In genomic region chr7:151869968-151870918, GRCh38 we compare ENCODE assay signal across 25 cellular contexts. TPM values are rescaled to one million over a fixed set of nuclear protein-coding genes. Genes with fewer than 3 reads are reported as not detected.
A peak's percentile ranks its signal among the peaks of the same experiment; 100 is the strongest.
DNase-seq lines count a peak whose midpoint lies in the region; ATAC-seq lines count a peak whose summit lies in the region.
"Had no signal": no experiment of that assay in that cellular context is flagged by ENCODE, and none has a peak within 500 bp of the region (broad histone marks: within the 10 kb centered on the region; RNA-seq: fewer than 3 reads in every experiment).

No MANE protein-coding gene starts in this region.

- peak; percentile 51 for ATAC-seq in left lobe of liver
- no peak for ATAC-seq in stimulated activated effector memory CD8-positive, alpha-beta T cell treated with anti-CD3 and anti-CD28 coated beads, Interleukin-12 subunit alpha, Interleukin-12 subunit beta, amount 100 ng/mL, for 72 hours
- ATAC-seq: activated CD8-positive, alpha-beta T cell treated with anti-CD3 and anti-CD28 coated beads for 36 hours; effector memory CD8-positive, alpha-beta T cell; mucosa of descending colon; PC-3 had no signal

- no peak overlapping the region for H3K4me3 Mint-ChIP-seq in stimulated activated effector memory CD8-positive, alpha-beta T cell treated with anti-CD3 and anti-CD28 coated beads, Interleukin-12 subunit alpha, Interleukin-12 subunit beta, amount 100 ng/mL, for 72 hours
- H3K4me3 Mint-ChIP-seq: activated CD8-positive, alpha-beta T cell treated with anti-CD3 and anti-CD28 coated beads for 36 hours; activated naive CD4-positive, alpha-beta T cell treated with anti-CD3 and anti-CD28 coated beads, Interleukin-2, amount 10 ng/mL, durations not matched to agents 7 days and 5 days; effector memory CD8-positive, alpha-beta T cell; nephron had no signal

- H3K36me3 Mint-ChIP-seq in stimulated activated effector memory CD8-positive, alpha-beta T cell treated with anti-CD3 and anti-CD28 coated beads, Interleukin-12 subunit alpha, Interleukin-12 subunit beta, amount 100 ng/mL, for 72 hours: no peaks in the 10 kb centered on the region
- H3K36me3 Mint-ChIP-seq: activated naive CD4-positive, alpha-beta T cell treated with anti-CD3 and anti-CD28 coated beads, Interleukin-2, amount 10 ng/mL, durations not matched to agents 7 days and 5 days had no signal

- DNase-seq in H4 (ENCODE audit: low spot score): peak; percentile 51
- peak; percentile 92 for DNase-seq in left lobe of liver (ENCODE audit: low spot score)
- DNase-seq in stimulated activated effector memory CD8-positive, alpha-beta T cell treated with anti-CD3 and anti-CD28 coated beads, Interleukin-12 subunit alpha, Interleukin-12 subunit beta, amount 100 ng/mL, for 72 hours (ENCODE audit: low spot score in 2 of 2): no peak
- DNase-seq in stimulated activated naive CD4-positive, alpha-beta T cell (lab: John Stamatoyannopoulos, UW): no peak
- DNase-seq in AG08395 (ENCODE audit: low spot score): no peak
- DNase-seq in NCI-H2029 (lab: John Stamatoyannopoulos, UW): no peak
- DNase-seq: activated CD4-positive, alpha-beta T cell treated with anti-CD3 and anti-CD28 coated beads for 1 hour; activated CD8-positive, alpha-beta T cell treated with anti-CD3 and anti-CD28 coated beads for 36 hours; activated naive CD4-positive, alpha-beta T cell treated with anti-CD3 and anti-CD28 coated beads, Interleukin-2, amount 10 ng/mL, durations not matched to agents 7 days and 5 days; adrenal gland; DMS153; effector memory CD8-positive, alpha-beta T cell; mammary epithelial cell; MM.1S; NCI-H1930; NCI-H2227 treated with DMSO at 0.1 percent for 48 hours; NCI-H526 treated with DMSO at 0.1 percent for 48 hours; PC-3; stimulated activated CD8-positive, alpha-beta memory T cell treated with anti-CD3 and anti-CD28 coated beads, Interleukin-4, amount 100 ng/mL, for 48 hours; transverse colon had no signal

- H3K27ac ChIP-seq in angular gyrus (ENCODE audit: low read depth, low read length): peak overlapping the region; percentile 42
- H3K27ac ChIP-seq: BLaER1 treated with 17β-estradiol and CSF1 and Interleukin-3, amounts not matched to agents 10 nM and 100 nM; KMS-11; transverse colon had no signal

- H3K27ac Mint-ChIP-seq in stimulated activated effector memory CD8-positive, alpha-beta T cell treated with anti-CD3 and anti-CD28 coated beads, Interleukin-12 subunit alpha, Interleukin-12 subunit beta, amount 100 ng/mL, for 72 hours: peak overlapping the region; percentile 56
- H3K27ac Mint-ChIP-seq: activated CD8-positive, alpha-beta T cell treated with anti-CD3 and anti-CD28 coated beads for 36 hours; activated naive CD4-positive, alpha-beta T cell treated with anti-CD3 and anti-CD28 coated beads, Interleukin-2, amount 10 ng/mL, durations not matched to agents 7 days and 5 days had no signal

- H3K4me1 Mint-ChIP-seq in stimulated activated effector memory CD8-positive, alpha-beta T cell treated with anti-CD3 and anti-CD28 coated beads, Interleukin-12 subunit alpha, Interleukin-12 subunit beta, amount 100 ng/mL, for 72 hours: peaks cover 62% of the 10 kb centered on the region

- H3K9me3 Mint-ChIP-seq in stimulated activated effector memory CD8-positive, alpha-beta T cell treated with anti-CD3 and anti-CD28 coated beads, Interleukin-12 subunit alpha, Interleukin-12 subunit beta, amount 100 ng/mL, for 72 hours: no peaks in the 10 kb centered on the region
- H3K9me3 Mint-ChIP-seq: activated CD8-positive, alpha-beta T cell treated with anti-CD3 and anti-CD28 coated beads for 36 hours; activated naive CD4-positive, alpha-beta T cell treated with anti-CD3 and anti-CD28 coated beads, Interleukin-2, amount 10 ng/mL, durations not matched to agents 7 days and 5 days; effector memory CD8-positive, alpha-beta T cell; nephron had no signal

RNA-seq across cellular contexts. Expression of gene PRKAG2, which starts 6.7 kb away (rescaled TPM):
- 7.3 and 11.3 TPM in 2 replicates for total RNA-seq in H4 (2014; rRNA removed; shearing (Covaris generic))
- 43.4 TPM for total RNA-seq in left lobe of liver

Comparison
In these comparisons a context has a peak if more than half of its experiments do, and no peak if none do; other contexts are left out.
1. DNase-seq: peak in H4 (single experiment) and left lobe of liver (single experiment); none in stimulated activated effector memory CD8-positive, alpha-beta T cell treated with anti-CD3 and anti-CD28 coated beads, Interleukin-12 subunit alpha, Interleukin-12 subunit beta, amount 100 ng/mL, for 72 hours (0 of 2), stimulated activated naive CD4-positive, alpha-beta T cell (0 of 6), AG08395 (single experiment) and NCI-H2029 (single experiment).